8 cellular contexts compared by ENCODE assay signal in genomic region chr2:20635698-20636584, GRCh38. TPM values are rescaled to one million over a fixed set of nuclear protein-coding genes. Genes with fewer than 3 reads are reported as not detected.
DNase-seq lines count a peak whose midpoint lies in the region; ATAC-seq and TF ChIP-seq lines count a peak whose summit lies in the region.

No MANE protein-coding gene starts in this region.

- H3K9me1 ChIP-seq in IMR-90 (ENCODE audit: insufficient read depth, low read length), result no peaks in the 10 kb centered on the region

- H2AK5ac ChIP-seq in IMR-90 (ENCODE audit: low read depth, low read length), result peak overlapping the region; percentile 85

- H4K5ac ChIP-seq in IMR-90 (ENCODE audit: low read depth, low read length), result peak overlapping the region; percentile 54; the same call in 1 of the 2 replicates

- peaks cover 11% of the 10 kb centered on the region for H3K4me1 ChIP-seq in IMR-90 (ENCODE audit: control insufficient read depth, insufficient read depth, low read length)

- H3K4ac ChIP-seq in IMR-90 (ENCODE audit: low read depth, low read length), result peak overlapping the region; percentile 32

- DNase-seq in DMS53 treated with DMSO at 0.1 percent for 48 hours (lab: John Stamatoyannopoulos, UW; ENCODE audit: unreplicated experiment) (peak; percentile 32), IMR-90 (peak; percentile 71), SHP77 (lab: John Stamatoyannopoulos, UW) (peak; percentile 65 to 78), astrocyte of the cerebellum (ENCODE audit: low read depth) (no peak), hepatic stellate cell (ENCODE audit: low spot score) (peak; percentile 92), putamen (ENCODE audit: low spot score) (peak; percentile 81)

- POLR2A ChIA-PET in IMR-90 (lab: Charles Lee; ENCODE audit: unreplicated experiment), result interaction anchor here (1.8 kb wide), 1 partner anchor 189 kb away, joined by 10 read pairs; the partner anchor contains the start of gene RHOB

- peaks cover 0 to under 1% of the 10 kb centered on the region in 2 experiments; a peak in 1 of 4 replicates for H3K79me1 ChIP-seq in IMR-90 (ENCODE audit: low read depth in 1 of 2, low read length in 2 of 2)

- peak; percentile 99 for TF ChIP-seq CTCF in IMR-90 (conservative IDR thresholded peaks at IDR 0.05; ENCODE audit: low read depth, low read length)
- peak; percentile 96 for TF ChIP-seq CTCF in astrocyte of the cerebellum (IDR thresholded peaks at IDR 0.05; ENCODE audit: low read depth, low read length, missing control alignments)

- peak overlapping the region; percentile 43; the same call in 1 of the 2 replicates for H3K9ac ChIP-seq in IMR-90 (ENCODE audit: low read depth, low read length)

- H4K8ac ChIP-seq in IMR-90 (ENCODE audit: low read depth in 2 of 2, low read length in 2 of 2), result 0 out of 4 replicates have a peak overlapping the region, but pooled peaks of 1 of the 2 experiments have one; percentile 6

- no peak overlapping the region for H2BK5ac ChIP-seq in IMR-90 (ENCODE audit: low read depth, low read length, poor library complexity, severe bottlenecking)

- H2AK9ac ChIP-seq in IMR-90 (replicated peaks; ENCODE audit: low read depth, low read length, poor library complexity), result peak overlapping the region; percentile 66

- H2BK120ac ChIP-seq in IMR-90 (ENCODE audit: low read depth, low read length), result no peak overlapping the region

- H3K23ac ChIP-seq in IMR-90 (ENCODE audit: low read depth, low read length), result no peak overlapping the region

- H3K14ac ChIP-seq in IMR-90 (replicated peaks; ENCODE audit: low read depth, low read length), result 0 out of 2 replicates have a peak overlapping the region, but pooled peaks have one; percentile 15

- peak overlapping the region; percentile 53 for H3K18ac ChIP-seq in IMR-90 (ENCODE audit: low read depth, low read length)

- no peak overlapping the region for H3K4me3 ChIP-seq in IMR-90 (ENCODE audit: insufficient read depth, low read depth, low read length)
- no peak overlapping the region for H3K4me3 ChIP-seq in astrocyte of the cerebellum (ENCODE audit: low read depth, low read length)

- dilution Hi-C loops in IMR-90 (cut with HindIII; ENCODE audit: low sequenced_read_pairs, unreplicated experiment), result loop anchor here (25.0 kb wide), 1 partner anchor 249 kb away; no protein-coding TSS in a partner anchor

- peak overlapping the region; percentile 58 for H2AFZ ChIP-seq in IMR-90 (replicated peaks; ENCODE audit: low read length, poor library complexity)

- no peak overlapping the region for H2BK15ac ChIP-seq in IMR-90 (ENCODE audit: low read depth, low read length)

- H3K4me2 ChIP-seq in IMR-90 (ENCODE audit: low read depth, low read length), result peak overlapping the region; percentile 19; the same call in 1 of the 2 replicates

- in situ Hi-C loops in IMR-90 (cut with MboI; ENCODE audit: low sequenced_read_pairs), result no loop called here
- in situ Hi-C loops in astrocyte of the cerebellum (cut with HindIII; ENCODE audit: low sequenced_read_pairs), result no loop called here

- no peak overlapping the region for H3K56ac ChIP-seq in IMR-90 (ENCODE audit: extremely low read depth, insufficient read depth, low read length)

- peak; percentile 84 for ATAC-seq in GM21515 (IDR thresholded peaks at IDR 0.05; ENCODE audit: unreplicated experiment)
- peak; percentile 99 for ATAC-seq in IMR-90 (ENCODE audit: low read depth)
- ATAC-seq in HG02623 (IDR thresholded peaks at IDR 0.05; ENCODE audit: unreplicated experiment), result no peak

- H4K91ac ChIP-seq in IMR-90 (ENCODE audit: insufficient read depth, low read depth, low read length), result peak overlapping the region; percentile 65

- H3K36me3 ChIP-seq in IMR-90 (ENCODE audit: control insufficient read depth, insufficient read depth, low read length), result peaks cover 27% of the 10 kb centered on the region; the same call in 1 of the 2 replicates

- no peaks in the 10 kb centered on the region for H4K20me1 ChIP-seq in IMR-90 (ENCODE audit: insufficient read depth, low read length)

- CTCF ChIA-PET in IMR-90 (lab: Yijun Ruan, JAX), result interaction anchor here (0.6 to 2.1 kb wide), 11 partner anchors 36 to 252 kb away, joined by 3 to 17 read pairs (median 4); partner anchors contain the start of gene RHOB

- TF ChIP-seq RAD21 in IMR-90 (IDR thresholded peaks at IDR 0.05; ENCODE audit: low read length), result peak; percentile 100

- no peaks in the 10 kb centered on the region for H3K27me3 ChIP-seq in IMR-90 (ENCODE audit: control insufficient read depth, insufficient read depth, low read length)

- peak overlapping the region; percentile 41; the same call in 1 of the 2 replicates for H3K27ac ChIP-seq in IMR-90 (ENCODE audit: insufficient read depth, low read length)

- no TSS peak for BruUV-seq in IMR-90 (replicated peaks; lab: Mats Ljungman, UMichigan)

- H3K9me3 ChIP-seq in IMR-90 (ENCODE audit: control insufficient read depth, insufficient read depth, low read length), result no peaks in the 10 kb centered on the region

- intact Hi-C loops in IMR-90 (cut with micrococcal nuclease), result loop anchor here (1.0 to 5.0 kb wide), 7 partner anchors 17 to 257 kb away; no protein-coding TSS in a partner anchor

- no peak overlapping the region for H2BK20ac ChIP-seq in IMR-90 (ENCODE audit: low read depth, low read length)

- peak; percentile 69 for TF ChIP-seq POLR2A in IMR-90 (IDR thresholded peaks at IDR 0.05; ENCODE audit: low read depth, low read length)

- 0% methylated on average over 9 of the region's 32 CpGs; no CpG with 5 or more reads in 1 of the 2 experiments for WGBS in IMR-90 (ENCODE audit: extremely low coverage in 2 of 2, insufficient read length in 1 of 2), 2 experiments

TF ChIP-seq in IMR-90, 13 proteins besides CTCF, POLR2A, EP300 and RAD21:
- no peak for TF ChIP-seq RCOR1 (IDR thresholded peaks at IDR 0.05; ENCODE audit: insufficient replicate concordance, low read length)
- no peak for TF ChIP-seq MAFK (IDR thresholded peaks at IDR 0.05; ENCODE audit: low read depth, low read length)
- TF ChIP-seq MXI1 (IDR thresholded peaks at IDR 0.05; ENCODE audit: borderline replicate concordance, low read depth, low read length), result no peak
- TF ChIP-seq, protein P1, sequence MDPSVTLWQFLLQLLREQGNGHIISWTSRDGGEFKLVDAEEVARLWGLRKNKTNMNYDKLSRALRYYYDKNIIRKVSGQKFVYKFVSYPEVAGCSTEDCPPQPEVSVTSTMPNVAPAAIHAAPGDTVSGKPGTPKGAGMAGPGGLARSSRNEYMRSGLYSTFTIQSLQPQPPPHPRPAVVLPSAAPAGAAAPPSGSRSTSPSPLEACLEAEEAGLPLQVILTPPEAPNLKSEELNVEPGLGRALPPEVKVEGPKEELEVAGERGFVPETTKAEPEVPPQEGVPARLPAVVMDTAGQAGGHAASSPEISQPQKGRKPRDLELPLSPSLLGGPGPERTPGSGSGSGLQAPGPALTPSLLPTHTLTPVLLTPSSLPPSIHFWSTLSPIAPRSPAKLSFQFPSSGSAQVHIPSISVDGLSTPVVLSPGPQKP (IDR thresholded peaks at IDR 0.05; ENCODE audit: borderline replicate concordance, low read depth, low read length), result no peak
- TF ChIP-seq MAZ (IDR thresholded peaks at IDR 0.05; ENCODE audit: borderline replicate concordance, low read depth, low read length), result peak; percentile 76; the same call in 1 of the 2 replicates
- TF ChIP-seq NFE2L2 (IDR thresholded peaks at IDR 0.05; ENCODE audit: low read depth, low read length), result no peak
- TF ChIP-seq BHLHE40 (IDR thresholded peaks at IDR 0.05; ENCODE audit: low read depth, low read length), result no peak
- TF ChIP-seq CEBPB (IDR thresholded peaks at IDR 0.05; ENCODE audit: low read depth, low read length), result no peak
- TF ChIP-seq, protein P2, sequence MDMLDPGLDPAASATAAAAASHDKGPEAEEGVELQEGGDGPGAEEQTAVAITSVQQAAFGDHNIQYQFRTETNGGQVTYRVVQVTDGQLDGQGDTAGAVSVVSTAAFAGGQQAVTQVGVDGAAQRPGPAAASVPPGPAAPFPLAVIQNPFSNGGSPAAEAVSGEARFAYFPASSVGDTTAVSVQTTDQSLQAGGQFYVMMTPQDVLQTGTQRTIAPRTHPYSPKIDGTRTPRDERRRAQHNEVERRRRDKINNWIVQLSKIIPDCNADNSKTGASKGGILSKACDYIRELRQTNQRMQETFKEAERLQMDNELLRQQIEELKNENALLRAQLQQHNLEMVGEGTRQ (IDR thresholded peaks at IDR 0.05; ENCODE audit: low read depth, low read length), result no peak
- no peak for TF ChIP-seq FOS (IDR thresholded peaks at IDR 0.05; ENCODE audit: low read depth, low read length)
- TF ChIP-seq CHD1 (IDR thresholded peaks at IDR 0.05; ENCODE audit: low read depth, low read length), result no peak
- TF ChIP-seq SMC3 (IDR thresholded peaks at IDR 0.05; ENCODE audit: low read depth, low read length), result peak; percentile 100
- TF ChIP-seq RFX5 (IDR thresholded peaks at IDR 0.05; ENCODE audit: low read depth, low read length), result no peak

RNA-seq across cellular contexts. Expression of gene HS1BP3, which starts 15.0 kb away (rescaled TPM):
- total RNA-seq in IMR-90 (2012; rRNA removed), result 9.0 and 10.3 TPM in 2 replicates
- 13.6 and 14.8 TPM in 2 replicates for polyA plus RNA-seq in IMR-90 (2012; rRNA removed)
- 12.6 and 13.7 TPM in 2 replicates for polyA plus RNA-seq in IMR-90 (2012; cell fraction: cytosol; rRNA removed)
- polyA plus RNA-seq in IMR-90 (2012; cell fraction: nucleus; rRNA removed; ENCODE audit: low replicate concordance), result 34.4 and 38.9 TPM in 2 replicates

RNA-seq across cellular contexts. Expression of gene GDF7, which starts 31.0 kb away (rescaled TPM):
- under 0.01 TPM in 2 replicates for total RNA-seq in IMR-90 (2012; rRNA removed)
- 0.02 TPM in 1 of 2 replicates, not detected in the other for polyA plus RNA-seq in IMR-90 (2012; rRNA removed)
- under 0.01 and 0.01 TPM in 2 replicates for polyA plus RNA-seq in IMR-90 (2012; cell fraction: cytosol; rRNA removed)
- 0.03 and 0.10 TPM in 2 replicates for polyA plus RNA-seq in IMR-90 (2012; cell fraction: nucleus; rRNA removed; ENCODE audit: low replicate concordance)
